ENCODE assay signal across 1 cellular context in the genomic region with DNA sequence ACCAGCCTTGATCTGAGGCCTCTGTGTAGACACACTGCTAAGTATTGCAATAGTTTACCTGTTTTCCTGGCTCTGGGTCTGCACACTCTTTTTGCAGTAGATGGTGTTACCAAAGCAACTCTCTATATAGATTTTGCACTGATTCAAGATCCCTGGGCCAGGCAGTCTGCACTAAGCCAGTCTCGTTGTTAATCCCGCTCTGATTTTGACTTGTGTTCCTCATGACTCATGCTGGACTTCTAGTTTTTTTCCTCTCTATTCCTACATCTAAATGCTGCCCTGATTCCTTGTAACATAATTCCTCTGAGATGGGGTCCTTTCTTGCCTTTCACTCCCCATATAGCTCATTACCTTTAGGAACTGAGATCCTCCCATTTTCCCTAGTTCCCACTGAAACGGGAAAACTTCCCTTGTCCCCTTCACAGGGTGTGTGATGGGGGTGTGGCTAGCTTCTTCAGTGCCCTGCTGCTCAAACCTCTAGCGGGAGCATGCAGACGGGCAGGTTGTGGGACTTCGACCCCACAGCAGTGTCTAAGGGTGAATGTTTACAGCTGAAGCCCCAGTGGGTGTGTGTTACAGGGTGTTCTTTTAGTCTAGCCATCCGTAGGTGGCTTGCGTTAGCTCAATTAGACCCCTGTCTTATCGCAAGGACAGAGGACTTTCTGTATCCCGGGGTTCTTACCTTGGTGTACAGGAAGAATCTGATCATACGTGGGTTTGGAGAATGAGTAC.
TF ChIP-seq lines count a peak whose summit lies in the region.

No MANE protein-coding gene starts in this region.

TF ChIP-seq in H1, 55 proteins besides CTCF, POLR2A, EP300 and RAD21 (continued from another document):
- TF ChIP-seq, protein P1, sequence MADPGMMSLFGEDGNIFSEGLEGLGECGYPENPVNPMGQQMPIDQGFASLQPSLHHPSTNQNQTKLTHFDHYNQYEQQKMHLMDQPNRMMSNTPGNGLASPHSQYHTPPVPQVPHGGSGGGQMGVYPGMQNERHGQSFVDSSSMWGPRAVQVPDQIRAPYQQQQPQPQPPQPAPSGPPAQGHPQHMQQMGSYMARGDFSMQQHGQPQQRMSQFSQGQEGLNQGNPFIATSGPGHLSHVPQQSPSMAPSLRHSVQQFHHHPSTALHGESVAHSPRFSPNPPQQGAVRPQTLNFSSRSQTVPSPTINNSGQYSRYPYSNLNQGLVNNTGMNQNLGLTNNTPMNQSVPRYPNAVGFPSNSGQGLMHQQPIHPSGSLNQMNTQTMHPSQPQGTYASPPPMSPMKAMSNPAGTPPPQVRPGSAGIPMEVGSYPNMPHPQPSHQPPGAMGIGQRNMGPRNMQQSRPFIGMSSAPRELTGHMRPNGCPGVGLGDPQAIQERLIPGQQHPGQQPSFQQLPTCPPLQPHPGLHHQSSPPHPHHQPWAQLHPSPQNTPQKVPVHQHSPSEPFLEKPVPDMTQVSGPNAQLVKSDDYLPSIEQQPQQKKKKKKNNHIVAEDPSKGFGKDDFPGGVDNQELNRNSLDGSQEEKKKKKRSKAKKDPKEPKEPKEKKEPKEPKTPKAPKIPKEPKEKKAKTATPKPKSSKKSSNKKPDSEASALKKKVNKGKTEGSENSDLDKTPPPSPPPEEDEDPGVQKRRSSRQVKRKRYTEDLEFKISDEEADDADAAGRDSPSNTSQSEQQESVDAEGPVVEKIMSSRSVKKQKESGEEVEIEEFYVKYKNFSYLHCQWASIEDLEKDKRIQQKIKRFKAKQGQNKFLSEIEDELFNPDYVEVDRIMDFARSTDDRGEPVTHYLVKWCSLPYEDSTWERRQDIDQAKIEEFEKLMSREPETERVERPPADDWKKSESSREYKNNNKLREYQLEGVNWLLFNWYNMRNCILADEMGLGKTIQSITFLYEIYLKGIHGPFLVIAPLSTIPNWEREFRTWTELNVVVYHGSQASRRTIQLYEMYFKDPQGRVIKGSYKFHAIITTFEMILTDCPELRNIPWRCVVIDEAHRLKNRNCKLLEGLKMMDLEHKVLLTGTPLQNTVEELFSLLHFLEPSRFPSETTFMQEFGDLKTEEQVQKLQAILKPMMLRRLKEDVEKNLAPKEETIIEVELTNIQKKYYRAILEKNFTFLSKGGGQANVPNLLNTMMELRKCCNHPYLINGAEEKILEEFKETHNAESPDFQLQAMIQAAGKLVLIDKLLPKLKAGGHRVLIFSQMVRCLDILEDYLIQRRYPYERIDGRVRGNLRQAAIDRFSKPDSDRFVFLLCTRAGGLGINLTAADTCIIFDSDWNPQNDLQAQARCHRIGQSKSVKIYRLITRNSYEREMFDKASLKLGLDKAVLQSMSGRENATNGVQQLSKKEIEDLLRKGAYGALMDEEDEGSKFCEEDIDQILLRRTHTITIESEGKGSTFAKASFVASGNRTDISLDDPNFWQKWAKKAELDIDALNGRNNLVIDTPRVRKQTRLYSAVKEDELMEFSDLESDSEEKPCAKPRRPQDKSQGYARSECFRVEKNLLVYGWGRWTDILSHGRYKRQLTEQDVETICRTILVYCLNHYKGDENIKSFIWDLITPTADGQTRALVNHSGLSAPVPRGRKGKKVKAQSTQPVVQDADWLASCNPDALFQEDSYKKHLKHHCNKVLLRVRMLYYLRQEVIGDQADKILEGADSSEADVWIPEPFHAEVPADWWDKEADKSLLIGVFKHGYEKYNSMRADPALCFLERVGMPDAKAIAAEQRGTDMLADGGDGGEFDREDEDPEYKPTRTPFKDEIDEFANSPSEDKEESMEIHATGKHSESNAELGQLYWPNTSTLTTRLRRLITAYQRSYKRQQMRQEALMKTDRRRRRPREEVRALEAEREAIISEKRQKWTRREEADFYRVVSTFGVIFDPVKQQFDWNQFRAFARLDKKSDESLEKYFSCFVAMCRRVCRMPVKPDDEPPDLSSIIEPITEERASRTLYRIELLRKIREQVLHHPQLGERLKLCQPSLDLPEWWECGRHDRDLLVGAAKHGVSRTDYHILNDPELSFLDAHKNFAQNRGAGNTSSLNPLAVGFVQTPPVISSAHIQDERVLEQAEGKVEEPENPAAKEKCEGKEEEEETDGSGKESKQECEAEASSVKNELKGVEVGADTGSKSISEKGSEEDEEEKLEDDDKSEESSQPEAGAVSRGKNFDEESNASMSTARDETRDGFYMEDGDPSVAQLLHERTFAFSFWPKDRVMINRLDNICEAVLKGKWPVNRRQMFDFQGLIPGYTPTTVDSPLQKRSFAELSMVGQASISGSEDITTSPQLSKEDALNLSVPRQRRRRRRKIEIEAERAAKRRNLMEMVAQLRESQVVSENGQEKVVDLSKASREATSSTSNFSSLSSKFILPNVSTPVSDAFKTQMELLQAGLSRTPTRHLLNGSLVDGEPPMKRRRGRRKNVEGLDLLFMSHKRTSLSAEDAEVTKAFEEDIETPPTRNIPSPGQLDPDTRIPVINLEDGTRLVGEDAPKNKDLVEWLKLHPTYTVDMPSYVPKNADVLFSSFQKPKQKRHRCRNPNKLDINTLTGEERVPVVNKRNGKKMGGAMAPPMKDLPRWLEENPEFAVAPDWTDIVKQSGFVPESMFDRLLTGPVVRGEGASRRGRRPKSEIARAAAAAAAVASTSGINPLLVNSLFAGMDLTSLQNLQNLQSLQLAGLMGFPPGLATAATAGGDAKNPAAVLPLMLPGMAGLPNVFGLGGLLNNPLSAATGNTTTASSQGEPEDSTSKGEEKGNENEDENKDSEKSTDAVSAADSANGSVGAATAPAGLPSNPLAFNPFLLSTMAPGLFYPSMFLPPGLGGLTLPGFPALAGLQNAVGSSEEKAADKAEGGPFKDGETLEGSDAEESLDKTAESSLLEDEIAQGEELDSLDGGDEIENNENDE (IDR thresholded peaks at IDR 0.05; ENCODE audit: insufficient replicate concordance, low read length): no peak
- TF ChIP-seq GABPA (IDR thresholded peaks at IDR 0.05; ENCODE audit: borderline replicate concordance, insufficient read depth, low read length) (no peak), BACH1 (IDR thresholded peaks at IDR 0.05; ENCODE audit: low read length) (no peak), CHD1 (IDR thresholded peaks at IDR 0.05; ENCODE audit: low read depth, low read length) (no peak), RNF2 (IDR thresholded peaks at IDR 0.05; ENCODE audit: borderline replicate concordance, low read depth, low read length, missing control alignments, poor library complexity, severe bottlenecking) (no peak), CEBPB (IDR thresholded peaks at IDR 0.05; ENCODE audit: low read depth, low read length) (no peak), POLR2AphosphoS5 (IDR thresholded peaks at IDR 0.05; ENCODE audit: low read depth, low read length) (no peak), SAP30 (IDR thresholded peaks at IDR 0.05; ENCODE audit: insufficient read depth, insufficient replicate concordance, low read length) (no peak)
